8 cellular contexts compared by ENCODE assay signal in the genomic region with DNA sequence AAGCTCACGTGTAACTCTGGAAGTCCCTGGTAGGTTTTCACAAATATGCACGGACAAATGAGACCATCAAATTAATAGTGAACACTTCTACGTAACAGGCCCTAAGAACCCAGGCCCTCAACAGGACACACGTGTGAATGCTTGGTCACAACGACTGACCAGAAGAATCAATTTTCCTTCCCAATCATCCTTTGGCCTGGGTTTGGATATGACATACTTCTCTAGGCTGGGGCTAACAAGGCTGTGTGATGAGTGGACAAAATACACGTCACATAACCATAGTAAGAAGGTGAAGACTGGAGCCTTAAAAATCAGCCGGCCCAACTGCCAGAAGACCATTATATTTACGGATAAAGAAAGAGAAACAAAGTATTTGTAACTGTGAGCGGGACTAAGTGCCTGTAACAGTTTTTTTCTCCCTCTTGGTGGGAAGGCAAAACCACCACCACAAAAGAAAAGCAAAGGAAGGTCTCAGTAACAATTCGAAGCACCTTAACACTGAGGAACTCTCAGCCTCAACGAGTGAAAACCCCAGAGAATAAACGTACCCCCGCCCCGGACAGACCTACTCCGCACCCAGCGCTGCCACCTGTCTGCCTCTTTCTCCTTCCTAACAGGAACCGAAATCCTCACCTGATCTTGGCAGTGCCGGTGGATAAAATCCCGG. TPM values are rescaled to one million over a fixed set of nuclear protein-coding genes. Genes with fewer than 3 reads are reported as not detected.
DNase-seq lines count a peak whose midpoint lies in the region; ATAC-seq and TF ChIP-seq lines count a peak whose summit lies in the region.

No MANE protein-coding gene starts in this region.

- peaks cover 8% of the 10 kb centered on the region for H3K36me3 Mint-ChIP-seq in T-helper 17 cell (ENCODE audit: low read depth)
- peaks cover 7% of the 10 kb centered on the region for H3K36me3 Mint-ChIP-seq in osteocyte (ENCODE audit: unreplicated experiment)

- H3K27ac Mint-ChIP-seq in T-helper 17 cell (peak overlapping the region; percentile 100), osteocyte (ENCODE audit: unreplicated experiment) (peak overlapping the region; percentile 100)

- H3K27me3 Mint-ChIP-seq in T-helper 17 cell (no peaks in the 10 kb centered on the region), osteocyte (ENCODE audit: unreplicated experiment) (no peaks in the 10 kb centered on the region)

- peak overlapping the region; percentile 99 for H3K4me3 ChIP-seq in fibroblast of mammary gland (ENCODE audit: control insufficient read depth, low read depth, low read length)

- no peaks in the 10 kb centered on the region for H3K9me3 Mint-ChIP-seq in osteocyte (ENCODE audit: unreplicated experiment)

- TF ChIP-seq CTCF in fibroblast of mammary gland (conservative IDR thresholded peaks at IDR 0.05; ENCODE audit: control insufficient read depth, insufficient read depth, low read depth, low read length) (no peak), osteocyte (IDR thresholded peaks at IDR 0.05) (no peak)

- H3K9me3 ChIP-seq in T-helper 17 cell (ENCODE audit: control insufficient read depth, low read length, poor library complexity, severe bottlenecking) = no peaks in the 10 kb centered on the region

- DNase-seq in GM04504 (ENCODE audit: low read depth) (peak; percentile 14), T-helper 17 cell (no peak), fibroblast of mammary gland (ENCODE audit: low read depth) (peak; percentile 69), osteocyte (ENCODE audit: extremely low spot score, unreplicated experiment) (no peak), foreskin melanocyte (no peak), NCI-H187 (lab: John Stamatoyannopoulos, UW) (no peak)

- peak; percentile 3 for ATAC-seq in HG02763 (IDR thresholded peaks at IDR 0.05; ENCODE audit: unreplicated experiment)
- ATAC-seq in T-helper 17 cell = peak; percentile 17
- no peak for ATAC-seq in HG03139 (IDR thresholded peaks at IDR 0.05; ENCODE audit: unreplicated experiment)

- H3K4me1 Mint-ChIP-seq in T-helper 17 cell = peaks cover 42% of the 10 kb centered on the region
- H3K4me1 Mint-ChIP-seq in osteocyte (ENCODE audit: unreplicated experiment) = peaks cover 38% of the 10 kb centered on the region

- H3K4me3 Mint-ChIP-seq in T-helper 17 cell (peak overlapping the region; percentile 100), osteocyte (ENCODE audit: unreplicated experiment) (peak overlapping the region; percentile 100)

RNA-seq across cellular contexts. Expression of a gene that starts 0.5 kb away (rescaled TPM):
- total RNA-seq in T-helper 17 cell (10 to 100 TPM; 31.7 to 37.6 TPM), osteocyte (20.0 and 20.7 TPM in 2 replicates)

RNA-seq across cellular contexts. Expression of a gene that starts 57.7 kb away (rescaled TPM):
- not detected for total RNA-seq in T-helper 17 cell
- total RNA-seq in osteocyte = 0.43 TPM in 1 of 2 replicates, not detected in the other

Comparison
In these comparisons a context has a peak if more than half of its experiments do, and no peak if none do; other contexts are left out.
1. DNase-seq: peak in GM04504 (single experiment) and fibroblast of mammary gland (single experiment); none in T-helper 17 cell (0 of 3), osteocyte (single experiment), foreskin melanocyte (single experiment) and NCI-H187 (0 of 2).